Comparison of ENCODE assay signal across 10 cellular contexts in the genomic region with DNA sequence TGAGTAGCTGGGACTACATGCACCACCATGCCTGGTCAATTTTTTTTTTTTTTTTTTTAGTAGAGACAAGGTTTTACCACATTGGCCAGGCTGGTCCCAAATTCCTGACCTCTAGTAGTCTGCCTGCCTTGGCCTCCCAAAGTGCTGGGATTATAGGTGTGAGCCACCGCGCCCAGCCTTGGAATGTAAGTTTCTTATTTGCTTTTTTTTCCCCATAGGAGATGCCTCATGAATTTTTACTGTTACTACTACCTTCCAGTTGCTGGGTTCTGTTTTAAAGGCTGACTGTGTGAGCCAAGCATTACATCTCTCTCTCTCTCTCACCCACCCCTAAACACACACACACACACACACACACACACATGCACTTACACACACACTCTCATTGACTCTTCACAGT.
"Had no signal": no experiment of that assay in that cellular context is flagged by ENCODE, and none has a peak within 500 bp of the region (broad histone marks: within the 10 kb centered on the region; RNA-seq: fewer than 3 reads in every experiment).

No MANE protein-coding gene starts in this region.

- DNase-seq: GM23248, GOT3, H7, HFFc6, KBM-7 had no signal

- FAIRE-seq: HepG2 had no signal

- ATAC-seq: HCT116, HepG2 had no signal

- H3K36me3 ChIP-seq: HAP-1 had no signal

- H3K27ac ChIP-seq: GM23248, HL-60 had no signal

- H3K4me1 ChIP-seq: HAP-1 had no signal

- H3K9me3 Mint-ChIP-seq: HFFc6 had no signal

- H3K9me3 ChIP-seq: HAP-1 had no signal

- H3K4me3 ChIP-seq: GM23248, HAP-1 had no signal

- H3K4me3 Mint-ChIP-seq: HFFc6, IgD-negative memory B cell had no signal

- H3K36me3 Mint-ChIP-seq: IgD-negative memory B cell had no signal

- H3K27ac Mint-ChIP-seq: HFFc6, IgD-negative memory B cell had no signal
